In the genomic region with DNA sequence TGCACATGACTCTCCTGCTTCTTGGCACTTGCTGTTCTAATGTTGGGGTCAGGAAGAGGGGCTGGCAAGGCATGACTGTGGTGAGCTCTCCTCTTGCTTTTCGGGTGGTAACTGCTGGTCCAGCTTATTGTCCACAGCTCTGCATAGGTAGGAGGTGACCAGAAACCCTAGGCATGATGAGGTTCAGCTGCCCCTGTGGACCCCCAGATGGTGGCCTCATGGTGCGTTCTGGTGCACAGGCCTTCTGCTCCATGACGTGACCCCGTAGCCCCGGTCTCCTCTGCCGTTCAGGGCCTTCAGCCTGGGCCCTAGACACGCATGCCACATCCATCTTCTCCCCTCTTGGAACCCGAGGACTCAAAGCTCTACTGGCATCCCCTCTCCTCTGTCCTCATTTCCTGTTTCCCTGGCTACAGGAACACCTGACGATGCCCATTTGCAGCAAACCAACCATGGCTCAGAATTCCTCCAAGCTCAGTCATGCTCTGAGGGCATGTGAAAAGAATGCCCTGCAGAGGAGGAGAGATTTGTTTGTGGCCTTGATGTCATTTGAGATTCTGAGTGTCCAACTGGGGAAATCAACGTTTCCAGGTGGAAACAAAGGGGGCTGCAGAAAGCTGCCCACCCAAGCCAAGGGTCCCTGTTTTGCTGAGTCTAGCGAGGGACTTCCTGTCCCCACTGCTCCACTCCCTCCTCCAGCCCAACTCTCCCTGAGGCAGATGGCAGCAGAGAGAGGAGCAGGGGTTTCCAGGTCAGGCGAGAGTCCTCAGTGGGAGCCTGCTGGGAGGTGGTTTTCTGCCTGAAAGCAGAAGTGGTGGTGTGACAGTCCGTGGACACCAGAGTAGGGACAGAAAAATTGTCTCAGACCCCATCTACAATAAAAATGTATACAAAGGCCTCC, we compare ENCODE assay signal across 2 cellular contexts.
TF ChIP-seq lines count a peak whose summit lies in the region.

No MANE protein-coding gene starts in this region.

TF ChIP-seq in IMR-90, 13 proteins besides CTCF, POLR2A, EP300 and RAD21:
- TF ChIP-seq CHD1 (IDR thresholded peaks at IDR 0.05; ENCODE audit: low read depth, low read length) (no peak), BHLHE40 (IDR thresholded peaks at IDR 0.05; ENCODE audit: low read depth, low read length) (no peak), SMC3 (IDR thresholded peaks at IDR 0.05; ENCODE audit: low read depth, low read length) (no peak), RFX5 (IDR thresholded peaks at IDR 0.05; ENCODE audit: low read depth, low read length) (no peak)

TF ChIP-seq in GM12878, 131 proteins besides CTCF, POLR2A, EP300 and RAD21:
- 0 out of 2 replicates have a peak, but pooled peaks have one; percentile 21 for TF ChIP-seq SPI1 (IDR thresholded peaks at IDR 0.05; ENCODE audit: borderline replicate concordance, insufficient read depth, low read depth, low read length)
- TF ChIP-seq, protein P1, sequence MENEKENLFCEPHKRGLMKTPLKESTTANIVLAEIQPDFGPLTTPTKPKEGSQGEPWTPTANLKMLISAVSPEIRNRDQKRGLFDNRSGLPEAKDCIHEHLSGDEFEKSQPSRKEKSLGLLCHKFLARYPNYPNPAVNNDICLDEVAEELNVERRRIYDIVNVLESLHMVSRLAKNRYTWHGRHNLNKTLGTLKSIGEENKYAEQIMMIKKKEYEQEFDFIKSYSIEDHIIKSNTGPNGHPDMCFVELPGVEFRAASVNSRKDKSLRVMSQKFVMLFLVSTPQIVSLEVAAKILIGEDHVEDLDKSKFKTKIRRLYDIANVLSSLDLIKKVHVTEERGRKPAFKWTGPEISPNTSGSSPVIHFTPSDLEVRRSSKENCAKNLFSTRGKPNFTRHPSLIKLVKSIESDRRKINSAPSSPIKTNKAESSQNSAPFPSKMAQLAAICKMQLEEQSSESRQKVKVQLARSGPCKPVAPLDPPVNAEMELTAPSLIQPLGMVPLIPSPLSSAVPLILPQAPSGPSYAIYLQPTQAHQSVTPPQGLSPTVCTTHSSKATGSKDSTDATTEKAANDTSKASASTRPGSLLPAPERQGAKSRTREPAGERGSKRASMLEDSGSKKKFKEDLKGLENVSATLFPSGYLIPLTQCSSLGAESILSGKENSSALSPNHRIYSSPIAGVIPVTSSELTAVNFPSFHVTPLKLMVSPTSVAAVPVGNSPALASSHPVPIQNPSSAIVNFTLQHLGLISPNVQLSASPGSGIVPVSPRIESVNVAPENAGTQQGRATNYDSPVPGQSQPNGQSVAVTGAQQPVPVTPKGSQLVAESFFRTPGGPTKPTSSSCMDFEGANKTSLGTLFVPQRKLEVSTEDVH (IDR thresholded peaks at IDR 0.05; ENCODE audit: low read depth, partially characterized antibody) = no peak
